Comparison of ENCODE assay signal across 8 cellular contexts in genomic region chr18:57561728-57562423, GRCh38. TPM values are rescaled to one million over a fixed set of nuclear protein-coding genes. Genes with fewer than 3 reads are reported as not detected.
DNase-seq lines count a peak whose midpoint lies in the region; ATAC-seq and TF ChIP-seq lines count a peak whose summit lies in the region.

No MANE protein-coding gene starts in this region.

- H3F3A ChIP-seq in PC-9 (ENCODE audit: insufficient read depth, low read depth): no peaks in the 10 kb centered on the region; the same call in none of the 2 replicates

- H3K4me3 ChIP-seq in PC-9 (no peak overlapping the region), left lung (no peak overlapping the region)

- H3K27me3 ChIP-seq in PC-9 (ENCODE audit: insufficient read depth, low read depth): no peaks in the 10 kb centered on the region
- H3K27me3 ChIP-seq in left lung: no peaks in the 10 kb centered on the region

- no peaks in the 10 kb centered on the region for H3K4me1 ChIP-seq in PC-9 (replicated peaks; ENCODE audit: insufficient read depth)
- H3K4me1 ChIP-seq in left lung: no peaks in the 10 kb centered on the region

- H3K4me2 ChIP-seq in PC-9: no peak overlapping the region

- peak; percentile 97 for TF ChIP-seq CTCF in PC-9 (conservative IDR thresholded peaks at IDR 0.05)
- TF ChIP-seq CTCF in left lung (IDR thresholded peaks at IDR 0.05): peak; percentile 75 to 93

- H3K9me2 ChIP-seq in PC-9 (ENCODE audit: insufficient read depth): no peaks in the 10 kb centered on the region

- no peak overlapping the region for H3K27ac ChIP-seq in PC-9
- H3K27ac ChIP-seq in left lung: no peak overlapping the region

- H3K9me3 ChIP-seq in PC-9 (ENCODE audit: insufficient read depth, low read depth) (no peaks in the 10 kb centered on the region), left lung (no peaks in the 10 kb centered on the region)

- ATAC-seq in left lung (peak; percentile 69), GM21381 (IDR thresholded peaks at IDR 0.05; ENCODE audit: unreplicated experiment) (no peak)

- peak; percentile 13 to 36 for DNase-seq in stimulated activated CD4-positive, alpha-beta T cell treated with anti-CD3 and anti-CD28 coated beads, Interleukin-2, amount 100 ng/mL, for 48 hours
- no peak for DNase-seq in stimulated activated CD4-positive, alpha-beta T cell treated with anti-CD3 and anti-CD28 coated beads, Interleukin-1b, Interleukin-23, amount 100 ng/mL, for 48 hours
- DNase-seq in KG1 (lab: John Stamatoyannopoulos, UW) (peak; percentile 49), PC-9 (peak in 1 of 2 experiments; percentile 3), cerebellum (ENCODE audit: low spot score) (peak; percentile 58), left lung (no peak), ureter (ENCODE audit: low spot score) (no peak)

- H3K79me2 ChIP-seq in PC-9 (ENCODE audit: low read depth): no peaks in the 10 kb centered on the region

- H3K36me3 ChIP-seq in PC-9 (ENCODE audit: low read depth) (peaks cover 39% of the 10 kb centered on the region; the same call in 1 of the 2 replicates), left lung (peaks cover 0 to 55% of the 10 kb centered on the region in 2 donors)

- peaks cover 6% of the 10 kb centered on the region for H4K20me1 ChIP-seq in PC-9 (ENCODE audit: insufficient read depth)

- CTCF ChIA-PET in PC-9 (lab: Charles Lee): no interaction called here

- H2AFZ ChIP-seq in PC-9: no peak overlapping the region

- BruUV-seq in PC-9 (replicated peaks; lab: Mats Ljungman, UMichigan): no TSS peak

- POLR2A ChIA-PET in PC-9 (lab: Charles Lee; ENCODE audit: unreplicated experiment): no interaction called here

- intact Hi-C loops in PC-9 (cut with micrococcal nuclease; ENCODE audit: unreplicated experiment) (loop anchor here (2.0 kb wide), 1 partner anchor 813 kb away; no protein-coding TSS in a partner anchor), left lung (cut with DNase I) (no loop called here)

RNA-seq across cellular contexts. Expression of gene FECH, which starts 24.6 kb away (rescaled TPM):
- total RNA-seq in PC-9 (2021): 75.7 and 83.4 TPM in 2 replicates
- total RNA-seq in cerebellum: 21.3 TPM
- 10 to 100 TPM; 18.7 to 27.9 TPM for total RNA-seq in left lung
- total RNA-seq in ureter: 13.7 TPM

RNA-seq across cellular contexts. Expression of gene NARS1, which starts 59.8 kb away (rescaled TPM):
- total RNA-seq in PC-9 (2021) (101 and 104 TPM in 2 replicates), cerebellum (78.8 TPM), left lung (100 to 1,000 TPM in 1 of 2 donors, 10 to 100 TPM in 1; 87.0 to 124 TPM), ureter (163 TPM)

Comparison
In these comparisons a context has a peak if more than half of its experiments do, and no peak if none do; other contexts are left out.
1. DNase-seq: peak in stimulated activated CD4-positive, alpha-beta T cell treated with anti-CD3 and anti-CD28 coated beads, Interleukin-2, amount 100 ng/mL, for 48 hours (2 of 2), KG1 (single experiment) and cerebellum (single experiment); none in stimulated activated CD4-positive, alpha-beta T cell treated with anti-CD3 and anti-CD28 coated beads, Interleukin-1b, Interleukin-23, amount 100 ng/mL, for 48 hours (single experiment), left lung (0 of 2) and ureter (single experiment).